In the genomic region with DNA sequence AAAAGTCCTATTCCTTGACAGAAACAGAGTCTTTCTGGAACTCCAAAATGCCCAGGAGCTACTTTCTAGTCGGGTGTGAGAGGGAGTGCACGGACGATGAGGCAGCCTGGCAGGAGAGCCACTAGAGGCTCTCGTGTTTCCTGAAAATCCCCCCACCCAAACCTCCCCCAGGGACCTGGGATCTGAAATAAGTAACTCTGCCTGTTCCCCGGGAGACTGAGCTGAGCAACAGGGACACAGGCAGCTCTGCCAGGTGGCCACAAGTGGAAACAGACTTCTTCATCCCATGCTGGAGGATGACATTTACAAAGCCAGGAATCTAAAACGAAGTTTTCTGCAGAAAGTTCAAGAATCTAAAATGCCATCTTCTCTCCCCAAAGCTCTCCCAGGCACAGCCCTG, we compare ENCODE assay signal across 9 cellular contexts.
DNase-seq lines count a peak whose midpoint lies in the region; FAIRE-seq and TF ChIP-seq lines count a peak whose summit lies in the region.
"Had no signal": no experiment of that assay in that cellular context is flagged by ENCODE, and none has a peak within 500 bp of the region (broad histone marks: within the 10 kb centered on the region; RNA-seq: fewer than 3 reads in every experiment).

No MANE protein-coding gene starts in this region.

- H3K9ac ChIP-seq in fibroblast of lung (ENCODE audit: insufficient read depth, low read length): peak overlapping the region; percentile 44

- CTCF ChIA-PET in Caco-2 (lab: Charles Lee): no interaction called here

- DNase-seq in DMS53 (lab: John Stamatoyannopoulos, UW) (peak; percentile 55), DMS53 treated with DMSO at 0.1 percent for 48 hours (lab: John Stamatoyannopoulos, UW; ENCODE audit: unreplicated experiment) (no peak), RPMI7951 (ENCODE audit: low read depth) (peak; percentile 15), fibroblast of lung (ENCODE audit: low read depth in 2 of 2) (peak in 1 of 2 donors; percentile 16), retinal pigment epithelial cell (ENCODE audit: low read depth) (no peak), HTR-8/SVneo (ENCODE audit: insufficient read length, low spot score) (no peak), LoVo (ENCODE audit: low spot score) (no peak), Caco-2 (no peak)

- POLR2A ChIA-PET in Caco-2 (lab: Charles Lee): no interaction called here

- intact Hi-C loops in Caco-2 (cut with micrococcal nuclease; ENCODE audit: unreplicated experiment): no loop called here

- H3K27ac Mint-ChIP-seq in Caco-2 (ENCODE audit: unreplicated experiment): no peak overlapping the region

- no peaks in the 10 kb centered on the region for H3K27me3 Mint-ChIP-seq in Caco-2 (ENCODE audit: insufficient read depth, unreplicated experiment)

- H3K4me1 ChIP-seq in fibroblast of lung (ENCODE audit: control insufficient read depth, extremely low read depth, insufficient read depth, low read length): peaks cover 42% of the 10 kb centered on the region
- no peaks in the 10 kb centered on the region for H3K4me1 ChIP-seq in Caco-2

- H3K36me3 ChIP-seq in fibroblast of lung (ENCODE audit: control insufficient read depth, insufficient read depth, low read length): peaks cover 2% of the 10 kb centered on the region
- no peaks in the 10 kb centered on the region for H3K36me3 ChIP-seq in Caco-2 (ENCODE audit: control insufficient read depth, insufficient read depth, low read length)

- no peaks in the 10 kb centered on the region for H4K20me1 ChIP-seq in fibroblast of lung (ENCODE audit: control insufficient read depth, extremely low read depth, insufficient read depth, low read length)

- no peak overlapping the region for H2AFZ ChIP-seq in fibroblast of lung (ENCODE audit: low read length)

- no peaks in the 10 kb centered on the region for H3K79me2 ChIP-seq in fibroblast of lung (ENCODE audit: control insufficient read depth, insufficient read depth, low read length)

- H3K9me3 ChIP-seq in fibroblast of lung (ENCODE audit: control insufficient read depth, insufficient read depth, low read depth, low read length): no peaks in the 10 kb centered on the region
- no peaks in the 10 kb centered on the region for H3K9me3 ChIP-seq in Caco-2
- H3K9me3 ChIP-seq: A549 had no signal

- TF ChIP-seq CTCF in fibroblast of lung (conservative IDR thresholded peaks at IDR 0.05 in 1 of 2, IDR thresholded peaks at IDR 0.05 in 1 of 2; ENCODE audit: low read depth in 1 of 2, low read length in 2 of 2) (no peak), retinal pigment epithelial cell (conservative IDR thresholded peaks at IDR 0.05; ENCODE audit: low read depth, low read length) (peak; percentile 15), Caco-2 (IDR thresholded peaks at IDR 0.05; ENCODE audit: insufficient read depth in 1 of 2, low read depth in 1 of 2, low read length in 1 of 2, severe bottlenecking in 1 of 2, unreplicated experiment in 1 of 2) (no peak)

- H3K36me3 Mint-ChIP-seq in Caco-2 (ENCODE audit: insufficient read depth, unreplicated experiment): no peaks in the 10 kb centered on the region

- H3K27me3 ChIP-seq in fibroblast of lung (ENCODE audit: control insufficient read depth, insufficient read depth, low read length) (no peaks in the 10 kb centered on the region), Caco-2 (replicated peaks; ENCODE audit: control insufficient read depth, insufficient read depth, low read length) (no peaks in the 10 kb centered on the region)

- no peak overlapping the region for H3K4me3 Mint-ChIP-seq in Caco-2 (ENCODE audit: unreplicated experiment)

- no peak for FAIRE-seq in HTR-8/SVneo (lab: Jason Lieb, UNC)
- FAIRE-seq: A549 had no signal

- H3K4me1 Mint-ChIP-seq in Caco-2 (ENCODE audit: low read depth, unreplicated experiment): no peaks in the 10 kb centered on the region

- H3K4me3 ChIP-seq in fibroblast of lung (replicated peaks in 1 of 4; ENCODE audit: control extremely low read depth in 1 of 4, insufficient read depth in 1 of 4, low read depth in 3 of 4, low read length in 4 of 4) (no peak overlapping the region), retinal pigment epithelial cell (ENCODE audit: low read length) (no peak overlapping the region), Caco-2 (ENCODE audit: low read depth, low read length) (no peak overlapping the region)
- H3K4me3 ChIP-seq: A549 had no signal

- peak overlapping the region; percentile 7 for H3K4me2 ChIP-seq in fibroblast of lung (ENCODE audit: extremely low read depth, insufficient read depth, low read length)

- H3K9me3 Mint-ChIP-seq in Caco-2 (ENCODE audit: unreplicated experiment): no peaks in the 10 kb centered on the region

- peak overlapping the region; percentile 97 for H3K27ac ChIP-seq in fibroblast of lung (ENCODE audit: insufficient read depth, low read length)
- H3K27ac ChIP-seq: A549 had no signal

- BruUV-seq in Caco-2 (replicated peaks; lab: Mats Ljungman, UMichigan): no TSS peak

Comparison
In these comparisons a context has a peak if more than half of its experiments do, and no peak if none do; other contexts are left out.
1. DNase-seq: peak in DMS53 (single experiment) and RPMI7951 (single experiment); none in DMS53 treated with DMSO at 0.1 percent for 48 hours (single experiment), retinal pigment epithelial cell (single experiment), HTR-8/SVneo (single experiment), LoVo (single experiment) and Caco-2 (0 of 2).